In genomic region chr6:90468080-90468479, GRCh38 we compare ENCODE assay signal across 14 cellular contexts.
DNase-seq lines count a peak whose midpoint lies in the region; ATAC-seq and TF ChIP-seq lines count a peak whose summit lies in the region.
"Had no signal": no experiment of that assay in that cellular context is flagged by ENCODE, and none has a peak within 500 bp of the region (broad histone marks: within the 10 kb centered on the region; RNA-seq: fewer than 3 reads in every experiment).

No MANE protein-coding gene starts in this region.

- TF ChIP-seq CTCF in kidney epithelial cell (IDR thresholded peaks at IDR 0.05; ENCODE audit: insufficient read depth, low read length, poor library complexity, severe bottlenecking) (no peak), coronary artery (IDR thresholded peaks at IDR 0.05) (no peak), vagina (IDR thresholded peaks at IDR 0.05) (no peak)

- H3K4me1 Mint-ChIP-seq in activated T-helper 2 cell treated with anti-CD3 and anti-CD28 coated beads, Interferon-gamma antibody, Interleukin-2, Interleukin-4, amounts not matched to agents 10 μg/mL and 5 μg/mL and 100 μg/mL, durations not matched to agents 14 hours and 24 hours and 36 hours (ENCODE audit: low read depth): peaks cover 91% of the 10 kb centered on the region

- H3K27ac ChIP-seq in coronary artery: no peak overlapping the region
- no peak overlapping the region for H3K27ac ChIP-seq in vagina
- H3K27ac ChIP-seq: colonic mucosa had no signal

- intact Hi-C loops in activated T-helper 2 cell treated with anti-CD3 and anti-CD28 coated beads, Interferon-gamma antibody, Interleukin-2, Interleukin-4, amounts not matched to agents 10 μg/mL and 5 μg/mL and 100 μg/mL, durations not matched to agents 14 hours and 24 hours and 36 hours (cut with micrococcal nuclease): loop anchor here (5.0 kb wide), 1 partner anchor 276 kb away; no protein-coding TSS in a partner anchor
- intact Hi-C loops in vagina (cut with DNase I): no loop called here

- H3K9me3 Mint-ChIP-seq in activated T-helper 2 cell treated with anti-CD3 and anti-CD28 coated beads, Interferon-gamma antibody, Interleukin-2, Interleukin-4, amounts not matched to agents 10 μg/mL and 5 μg/mL and 100 μg/mL, durations not matched to agents 14 hours and 24 hours and 36 hours: no peaks in the 10 kb centered on the region
- H3K9me3 Mint-ChIP-seq: CD4-positive, CD25-positive, alpha-beta regulatory T cell; neural crest cell had no signal

- H3K9me3 ChIP-seq in vagina: no peaks in the 10 kb centered on the region
- H3K9me3 ChIP-seq: colonic mucosa had no signal

- no peak overlapping the region for H3K4me3 Mint-ChIP-seq in activated T-helper 2 cell treated with anti-CD3 and anti-CD28 coated beads, Interferon-gamma antibody, Interleukin-2, Interleukin-4, amounts not matched to agents 10 μg/mL and 5 μg/mL and 100 μg/mL, durations not matched to agents 14 hours and 24 hours and 36 hours (ENCODE audit: low read depth)
- H3K4me3 Mint-ChIP-seq: neural crest cell had no signal

- no peaks in the 10 kb centered on the region for H3K36me3 ChIP-seq in kidney epithelial cell (ENCODE audit: control insufficient read depth, insufficient read depth, low read length)
- no peaks in the 10 kb centered on the region for H3K36me3 ChIP-seq in vagina
- H3K36me3 ChIP-seq: colonic mucosa had no signal

- no peaks in the 10 kb centered on the region for H3K27me3 Mint-ChIP-seq in activated T-helper 2 cell treated with anti-CD3 and anti-CD28 coated beads, Interferon-gamma antibody, Interleukin-2, Interleukin-4, amounts not matched to agents 10 μg/mL and 5 μg/mL and 100 μg/mL, durations not matched to agents 14 hours and 24 hours and 36 hours (ENCODE audit: low read depth)

- DNase-seq in EL (peak; percentile 62), HPDE6-E6E7 (ENCODE audit: extremely low spot score) (peak; percentile 41), kidney epithelial cell (ENCODE audit: low read depth) (peak; percentile 45), coronary artery (ENCODE audit: low spot score) (no peak), vagina (ENCODE audit: extremely low spot score in 2 of 2) (no peak)
- DNase-seq in activated T-helper 2 cell treated with anti-CD3 and anti-CD28 coated beads, Interferon-gamma antibody, Interleukin-2, Interleukin-4, amounts not matched to agents 10 μg/mL and 5 μg/mL and 100 μg/mL, durations not matched to agents 14 hours and 24 hours and 36 hours (ENCODE audit: low spot score): no peak
- no peak for DNase-seq in effector CD8-positive, alpha-beta T cell (lab: John Stamatoyannopoulos, UW)
- DNase-seq: CD4-positive, CD25-positive, alpha-beta regulatory T cell; colonic mucosa; foreskin melanocyte; left cardiac atrium; NCI-H774 had no signal

- no peak for TF ChIP-seq POLR2A in vagina (IDR thresholded peaks at IDR 0.05)

- ATAC-seq in HG02852 (IDR thresholded peaks at IDR 0.05; ENCODE audit: unreplicated experiment): no peak

- peak overlapping the region; percentile 84 for H3K27ac Mint-ChIP-seq in activated T-helper 2 cell treated with anti-CD3 and anti-CD28 coated beads, Interferon-gamma antibody, Interleukin-2, Interleukin-4, amounts not matched to agents 10 μg/mL and 5 μg/mL and 100 μg/mL, durations not matched to agents 14 hours and 24 hours and 36 hours
- H3K27ac Mint-ChIP-seq: CD4-positive, CD25-positive, alpha-beta regulatory T cell had no signal

- no peaks in the 10 kb centered on the region for H3K4me1 ChIP-seq in vagina
- H3K4me1 ChIP-seq: colonic mucosa had no signal

- H3K27me3 ChIP-seq in kidney epithelial cell (ENCODE audit: control insufficient read depth, insufficient read depth, low read length) (no peaks in the 10 kb centered on the region), vagina (no peaks in the 10 kb centered on the region)
- H3K27me3 ChIP-seq: colonic mucosa had no signal

- H3K36me3 Mint-ChIP-seq in activated T-helper 2 cell treated with anti-CD3 and anti-CD28 coated beads, Interferon-gamma antibody, Interleukin-2, Interleukin-4, amounts not matched to agents 10 μg/mL and 5 μg/mL and 100 μg/mL, durations not matched to agents 14 hours and 24 hours and 36 hours (ENCODE audit: low read depth): peaks cover 3% of the 10 kb centered on the region
- H3K36me3 Mint-ChIP-seq: CD4-positive, CD25-positive, alpha-beta regulatory T cell had no signal

- H3K4me3 ChIP-seq in kidney epithelial cell (ENCODE audit: low read depth, low read length): no peak overlapping the region
- H3K4me3 ChIP-seq in coronary artery: no peak overlapping the region
- H3K4me3 ChIP-seq in vagina: no peak overlapping the region
- H3K4me3 ChIP-seq: colonic mucosa had no signal

Comparison
In these comparisons a context has a peak if more than half of its experiments do, and no peak if none do; other contexts are left out.
1. DNase-seq: peak in EL (single experiment), HPDE6-E6E7 (single experiment) and kidney epithelial cell (single experiment); none in activated T-helper 2 cell treated with anti-CD3 and anti-CD28 coated beads, Interferon-gamma antibody, Interleukin-2, Interleukin-4, amounts not matched to agents 10 μg/mL and 5 μg/mL and 100 μg/mL, durations not matched to agents 14 hours and 24 hours and 36 hours (single experiment), coronary artery (single experiment), vagina (0 of 2) and effector CD8-positive, alpha-beta T cell (single experiment).